Comparison of ENCODE assay signal across 22 cellular contexts in the genomic region with DNA sequence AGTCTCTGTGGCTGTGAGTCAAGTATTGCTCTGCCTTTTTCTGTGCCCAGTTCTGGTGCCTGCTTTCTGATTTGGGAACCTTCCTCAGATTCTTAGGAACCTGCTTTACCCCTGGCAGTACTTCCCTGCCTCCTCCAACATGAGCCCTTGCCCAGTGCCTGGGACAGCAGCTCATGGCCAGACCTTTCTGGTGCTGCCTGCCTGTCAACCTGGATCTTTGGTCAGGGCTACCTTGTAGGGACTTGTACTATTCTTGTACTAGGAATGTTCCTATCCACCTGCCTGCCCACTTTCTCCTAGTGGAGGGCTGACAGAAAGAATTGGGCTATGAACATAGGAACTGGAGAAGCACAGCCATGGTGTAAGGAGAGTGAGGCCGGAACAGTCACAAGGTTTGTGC. TPM values are rescaled to one million over a fixed set of nuclear protein-coding genes. Genes with fewer than 3 reads are reported as not detected.
"Had no signal": no experiment of that assay in that cellular context is flagged by ENCODE, and none has a peak within 500 bp of the region (broad histone marks: within the 10 kb centered on the region; RNA-seq: fewer than 3 reads in every experiment).

No MANE protein-coding gene starts in this region.

- H3K36me3 ChIP-seq: MG63, SJSA1 had no signal

- H3K27ac ChIP-seq: SJSA1, SK-N-MC had no signal

- H3K4me3 ChIP-seq: MG63, SJSA1, SK-N-MC had no signal

- H3K4me1 ChIP-seq: SJSA1 had no signal

- H3K27me3 ChIP-seq: MG63, SJSA1 had no signal

- DNase-seq: KBM-7, MG63, NCI-H1092, NCI-H1105 treated with DMSO at 0.1 percent for 48 hours, NCI-H1417 treated with DMSO at 0.1 percent for 48 hours, NCI-H146, NCI-H1694 treated with DMSO at 0.1 percent for 48 hours, NCI-H1930, NCI-H2081 treated with DMSO at 0.1 percent for 48 hours, NCI-H2171, NCI-H226, NCI-H446, NCI-H510A, NCI-H524 treated with DMSO at 0.1 percent for 48 hours, NCI-H69, NCI-H774, Right ventricle myocardium superior, RPMI8226, SIG-M5 had no signal

- H3K9me3 ChIP-seq: MG63, SJSA1 had no signal

RNA-seq across cellular contexts. Expression of a gene that starts 28.8 kb away (rescaled TPM):
- total RNA-seq: HT-29, SJSA1 had no signal
